18 cellular contexts compared by ENCODE assay signal in genomic region chr3:53293867-53294266, GRCh38.
"Had no signal": no experiment of that assay in that cellular context is flagged by ENCODE, and none has a peak within 500 bp of the region (broad histone marks: within the 10 kb centered on the region; RNA-seq: fewer than 3 reads in every experiment).

No MANE protein-coding gene starts in this region.

- DNase-seq: activated CD4-positive, alpha-beta memory T cell treated with anti-CD3 and anti-CD28 coated beads for 36 hours; activated CD4-positive, alpha-beta T cell treated with anti-CD3 and anti-CD28 coated beads for 36 hours; activated naive CD4-positive, alpha-beta T cell; activated naive CD8-positive, alpha-beta T cell treated with anti-CD3 and anti-CD28 coated beads, Interleukin-2, amount 50 U/mL, for 24 hours; aorta; dorsolateral prefrontal cortex; erythroblast; gastrocnemius medialis; islet precursor cell; left lung; mesenchymal stem cell; psoas muscle; right lobe of liver; SK-N-SH; tibial artery had no signal

- H3K27me3 ChIP-seq: breast epithelium, dorsolateral prefrontal cortex, gastrocnemius medialis, left lung, right lobe of liver, tibial artery had no signal

- H3K36me3 ChIP-seq: breast epithelium had no signal

- H3K4me2 ChIP-seq: SK-N-SH, smooth muscle cell had no signal

- H3K27ac ChIP-seq: breast epithelium, gastrocnemius medialis, left lung, psoas muscle, right lobe of liver, tibial artery had no signal

- ATAC-seq: activated CD4-positive, alpha-beta T cell treated with anti-CD3 and anti-CD28 coated beads for 36 hours; activated naive CD8-positive, alpha-beta T cell treated with anti-CD3 and anti-CD28 coated beads, Interleukin-2, amount 50 U/mL, for 24 hours; gastrocnemius medialis; left lung; psoas muscle had no signal

- H3K4me1 ChIP-seq: breast epithelium, left lung, right lobe of liver, tibial artery had no signal

- FAIRE-seq: urothelium cell line had no signal

- H3K9ac ChIP-seq: SK-N-SH had no signal

- H3K9me3 ChIP-seq: breast epithelium, gastrocnemius medialis, left lung, psoas muscle, right lobe of liver, SK-N-SH, tibial artery had no signal

- H3K4me3 ChIP-seq: breast epithelium, dorsolateral prefrontal cortex, gastrocnemius medialis, left lung, psoas muscle, right lobe of liver, smooth muscle cell, tibial artery had no signal

- H3K9me2 ChIP-seq: SK-N-SH had no signal
